In genomic region chr15:89666147-89666857, GRCh38 we compare ENCODE assay signal across 1 cellular context.
TF ChIP-seq lines count a peak whose summit lies in the region.

No MANE protein-coding gene starts in this region.

TF ChIP-seq in IMR-90, 13 proteins besides CTCF, POLR2A, EP300 and RAD21:
- TF ChIP-seq RCOR1 (IDR thresholded peaks at IDR 0.05; ENCODE audit: insufficient replicate concordance, low read length), result no peak
- no peak for TF ChIP-seq RFX5 (IDR thresholded peaks at IDR 0.05; ENCODE audit: low read depth, low read length)
- no peak for TF ChIP-seq CEBPB (IDR thresholded peaks at IDR 0.05; ENCODE audit: low read depth, low read length)
- no peak for TF ChIP-seq NFE2L2 (IDR thresholded peaks at IDR 0.05; ENCODE audit: low read depth, low read length)
- no peak for TF ChIP-seq SMC3 (IDR thresholded peaks at IDR 0.05; ENCODE audit: low read depth, low read length)
- no peak for TF ChIP-seq BHLHE40 (IDR thresholded peaks at IDR 0.05; ENCODE audit: low read depth, low read length)
- no peak for TF ChIP-seq USF2 (IDR thresholded peaks at IDR 0.05; ENCODE audit: low read depth, low read length)
- TF ChIP-seq MXI1 (IDR thresholded peaks at IDR 0.05; ENCODE audit: borderline replicate concordance, low read depth, low read length), result no peak
